ENCODE assay signal across 19 cellular contexts in genomic region chr1:58401991-58402390, GRCh38.
DNase-seq lines count a peak whose midpoint lies in the region; ATAC-seq and TF ChIP-seq lines count a peak whose summit lies in the region.
"Had no signal": no experiment of that assay in that cellular context is flagged by ENCODE, and none has a peak within 500 bp of the region (broad histone marks: within the 10 kb centered on the region; RNA-seq: fewer than 3 reads in every experiment).

No MANE protein-coding gene starts in this region.

- no peaks in the 10 kb centered on the region for H3K27me3 ChIP-seq in right lobe of liver
- H3K27me3 ChIP-seq: ascending aorta, gastroesophageal sphincter, SJCRH30 had no signal

- TF ChIP-seq CTCF in HFF-Myc (IDR thresholded peaks at IDR 0.05; ENCODE audit: low read depth, low read length, missing control alignments) (no peak), right lobe of liver (IDR thresholded peaks at IDR 0.05) (no peak)

- 71% methylated on average over 5 of the region's 6 CpGs for WGBS in right lobe of liver (ENCODE audit: insufficient coverage, low coverage, low lambda C conversion rate, missing lambda C conversion rate)

- DNase-seq in AG20443 (ENCODE audit: low spot score) (peak; percentile 27), HFF-Myc (ENCODE audit: extremely low read depth, low read depth) (no peak), dermis blood vessel endothelial cell (peak; percentile 32), lung microvascular endothelial cell (ENCODE audit: low read depth in 2 of 2) (peak; percentile 14 to 51), NCI-H2227 treated with DMSO at 0.1 percent for 48 hours (lab: John Stamatoyannopoulos, UW) (no peak), anterior cingulate cortex (lab: John Stamatoyannopoulos, UW) (no peak), right lobe of liver (no peak)
- DNase-seq: activated CD4-positive, alpha-beta memory T cell treated with anti-CD3 and anti-CD28 coated beads for 36 hours; activated naive CD4-positive, alpha-beta T cell treated with Interleukin-2 at 50 U/mL for 16 hours; activated T-cell treated with anti-CD3 and anti-CD28 coated beads, Interleukin-2, amount 50 U/mL, for 1 hour; Caco-2; NCI-H1436 treated with DMSO at 0.1 percent for 48 hours; SJCRH30; stimulated activated CD4-positive, alpha-beta T cell treated with anti-CD3 and anti-CD28 coated beads, Interleukin-4, amount 100 ng/mL, for 24 hours; T-helper 2 cell had no signal

- no peak for TF ChIP-seq POLR2A in right lobe of liver (IDR thresholded peaks at IDR 0.05)

- ATAC-seq in GM18858 (IDR thresholded peaks at IDR 0.05; ENCODE audit: unreplicated experiment) (no peak), right lobe of liver (no peak)
- ATAC-seq: gastroesophageal sphincter had no signal

- peak overlapping the region; percentile 20 for H3K4me3 ChIP-seq in HFF-Myc (replicated peaks; ENCODE audit: low read depth, low read length)
- H3K4me3 ChIP-seq in right lobe of liver, result no peak overlapping the region
- H3K4me3 ChIP-seq: ascending aorta, gastroesophageal sphincter, SJCRH30, skin epidermis had no signal

- no peak overlapping the region for H3K27ac ChIP-seq in right lobe of liver
- H3K27ac ChIP-seq: gastroesophageal sphincter, SJCRH30 had no signal

- no peaks in the 10 kb centered on the region for H3K9me3 ChIP-seq in right lobe of liver
- H3K9me3 ChIP-seq: ascending aorta, Caco-2, gastroesophageal sphincter, SJCRH30 had no signal

- intact Hi-C loops in right lobe of liver (cut with DNase I), result no loop called here

- no peaks in the 10 kb centered on the region for H3K36me3 ChIP-seq in right lobe of liver
- H3K36me3 ChIP-seq: ascending aorta, SJCRH30 had no signal

- no peaks in the 10 kb centered on the region for H3K4me1 ChIP-seq in right lobe of liver
- H3K4me1 ChIP-seq: ascending aorta, Caco-2, gastroesophageal sphincter, SJCRH30 had no signal

Comparison
In these comparisons a context has a peak if more than half of its experiments do, and no peak if none do; other contexts are left out.
1. DNase-seq: peak in AG20443 (single experiment), dermis blood vessel endothelial cell (single experiment) and lung microvascular endothelial cell (2 of 2); none in HFF-Myc (single experiment), NCI-H2227 treated with DMSO at 0.1 percent for 48 hours (single experiment), anterior cingulate cortex (0 of 58) and right lobe of liver (0 of 3).